10 cellular contexts compared by ENCODE assay signal in genomic region chr20:3800256-3800877, GRCh38. TPM values are rescaled to one million over a fixed set of nuclear protein-coding genes. Genes with fewer than 3 reads are reported as not detected.
A peak's percentile ranks its signal among the peaks of the same experiment; 100 is the strongest.
DNase-seq lines count a peak whose midpoint lies in the region; ATAC-seq and TF ChIP-seq lines count a peak whose summit lies in the region.
"Had no signal": no experiment of that assay in that cellular context is flagged by ENCODE, and none has a peak within 500 bp of the region (broad histone marks: within the 10 kb centered on the region; RNA-seq: fewer than 3 reads in every experiment).

No MANE protein-coding gene starts in this region.

- H3K4me3 Mint-ChIP-seq in CD8-positive, alpha-beta T cell: peak overlapping the region; percentile 98
- H3K4me3 Mint-ChIP-seq in IgD-negative memory B cell: peak overlapping the region in 3 of 4 donors; percentile 43 to 91 (median 87)
- no peak overlapping the region for H3K4me3 Mint-ChIP-seq in natural killer cell treated with Interleukin-12 subunit alpha and Interleukin-12 subunit beta and Interleukin-15 and Interleukin-18, amount 100 ng/mL, for 72 hours

- H3K9me3 Mint-ChIP-seq in CD8-positive, alpha-beta T cell: no peaks in the 10 kb centered on the region
- no peaks in the 10 kb centered on the region for H3K9me3 Mint-ChIP-seq in IgD-negative memory B cell
- H3K9me3 Mint-ChIP-seq in natural killer cell treated with Interleukin-12 subunit alpha and Interleukin-12 subunit beta and Interleukin-15 and Interleukin-18, amount 100 ng/mL, for 72 hours: no peaks in the 10 kb centered on the region

- H3K27ac Mint-ChIP-seq in CD8-positive, alpha-beta T cell: peak overlapping the region; percentile 98
- peak overlapping the region; percentile 95 to 98 (median 98) for H3K27ac Mint-ChIP-seq in IgD-negative memory B cell
- H3K27ac Mint-ChIP-seq in natural killer cell treated with Interleukin-12 subunit alpha and Interleukin-12 subunit beta and Interleukin-15 and Interleukin-18, amount 100 ng/mL, for 72 hours: peak overlapping the region; percentile 92 to 99

- intact Hi-C loops in CD8-positive, alpha-beta T cell (cut with DNase I, micrococcal nuclease): no loop called here

- peaks cover 69% of the 10 kb centered on the region for H3K4me1 Mint-ChIP-seq in CD8-positive, alpha-beta T cell (ENCODE audit: low read depth)
- H3K4me1 Mint-ChIP-seq in IgD-negative memory B cell: peaks cover 41 to 48% (median 42%) of the 10 kb centered on the region in 3 donors
- H3K4me1 Mint-ChIP-seq in natural killer cell treated with Interleukin-12 subunit alpha and Interleukin-12 subunit beta and Interleukin-15 and Interleukin-18, amount 100 ng/mL, for 72 hours (ENCODE audit: low read depth in 2 of 2): peaks cover 37 to 56% of the 10 kb centered on the region in 2 donors

- H3K9me3 ChIP-seq in CD8-positive, alpha-beta T cell (ENCODE audit: low read length): no peaks in the 10 kb centered on the region
- no peaks in the 10 kb centered on the region for H3K9me3 ChIP-seq in ectodermal cell (ENCODE audit: control insufficient read depth, low read length)
- H3K9me3 ChIP-seq: mucosa of descending colon had no signal

- H3K36me3 ChIP-seq in CD8-positive, alpha-beta T cell (ENCODE audit: insufficient read depth, low read length): peaks cover 54% of the 10 kb centered on the region
- peaks cover 5% of the 10 kb centered on the region for H3K36me3 ChIP-seq in ectodermal cell (ENCODE audit: control insufficient read depth, insufficient read depth, low read length)

- peaks cover 88% of the 10 kb centered on the region for H3K36me3 Mint-ChIP-seq in CD8-positive, alpha-beta T cell
- H3K36me3 Mint-ChIP-seq in IgD-negative memory B cell: peaks cover 4% of the 10 kb centered on the region
- H3K36me3 Mint-ChIP-seq in natural killer cell treated with Interleukin-12 subunit alpha and Interleukin-12 subunit beta and Interleukin-15 and Interleukin-18, amount 100 ng/mL, for 72 hours: peaks cover 18% of the 10 kb centered on the region

- CTCF ChIA-PET in CD8-positive, alpha-beta T cell (lab: Charles Lee): interaction anchor here (1.0 to 8.5 kb wide), 6 partner anchors 9 to 20 kb away, joined by 3 to 67 read pairs (median 8); partner anchors contain the start of gene AP5S1

- H3K27me3 ChIP-seq in CD8-positive, alpha-beta T cell (ENCODE audit: insufficient read depth, low read length): no peaks in the 10 kb centered on the region
- H3K27me3 ChIP-seq in ectodermal cell (ENCODE audit: control insufficient read depth, insufficient read depth, low read length, poor library complexity, severe bottlenecking): peaks cover 19% of the 10 kb centered on the region

- no peak for ATAC-seq in CD8-positive, alpha-beta T cell
- no peak for ATAC-seq in natural killer cell treated with Interleukin-12 subunit alpha and Interleukin-12 subunit beta and Interleukin-15 and Interleukin-18, amount 100 ng/mL, for 72 hours
- ATAC-seq in GM21381 (IDR thresholded peaks at IDR 0.05; ENCODE audit: unreplicated experiment) (no peak), GM21529 (IDR thresholded peaks at IDR 0.05; ENCODE audit: unreplicated experiment) (no peak)

- DNase-seq in CD8-positive, alpha-beta T cell: no peak
- no peak for DNase-seq in natural killer cell treated with Interleukin-12 subunit alpha and Interleukin-12 subunit beta and Interleukin-15 and Interleukin-18, amount 100 ng/mL, for 72 hours (ENCODE audit: low spot score)
- DNase-seq in dermis blood vessel endothelial cell (no peak), T-helper 9 cell (no peak)
- DNase-seq: NCI-H446 treated with DMSO at 0.1 percent for 48 hours had no signal

- TF ChIP-seq CTCF in CD8-positive, alpha-beta T cell (IDR thresholded peaks at IDR 0.05): no peak

- 79% methylated on average over 18 of the region's 18 CpGs for WGBS in ectodermal cell, 2 experiments

- POLR2A ChIA-PET in CD8-positive, alpha-beta T cell (lab: Charles Lee): interaction anchor here (1.2 to 3.5 kb wide), 5 partner anchors 15 to 19 kb away, joined by 3 to 34 read pairs (median 5); partner anchors contain the start of gene AP5S1

- H3K4me3 ChIP-seq in CD8-positive, alpha-beta T cell (ENCODE audit: low read depth, low read length): peak overlapping the region; percentile 66
- no peak overlapping the region for H3K4me3 ChIP-seq in ectodermal cell (ENCODE audit: insufficient read depth, low read depth, low read length)
- H3K4me3 ChIP-seq: mucosa of descending colon had no signal

- peaks cover 53% of the 10 kb centered on the region for H3K4me1 ChIP-seq in CD8-positive, alpha-beta T cell (ENCODE audit: insufficient read depth, low read length)
- peaks cover 21% of the 10 kb centered on the region for H3K4me1 ChIP-seq in ectodermal cell (ENCODE audit: control insufficient read depth, insufficient read depth, low read length)

- H3K27ac ChIP-seq in CD8-positive, alpha-beta T cell (ENCODE audit: low read depth, low read length): peak overlapping the region; percentile 42
- peak overlapping the region; percentile 90 for H3K27ac ChIP-seq in ectodermal cell (ENCODE audit: insufficient read depth, low read depth, low read length, poor library complexity, severe bottlenecking)

- no peaks in the 10 kb centered on the region for H3K27me3 Mint-ChIP-seq in CD8-positive, alpha-beta T cell (ENCODE audit: low read depth)
- no peaks in the 10 kb centered on the region for H3K27me3 Mint-ChIP-seq in IgD-negative memory B cell
- no peaks in the 10 kb centered on the region for H3K27me3 Mint-ChIP-seq in natural killer cell treated with Interleukin-12 subunit alpha and Interleukin-12 subunit beta and Interleukin-15 and Interleukin-18, amount 100 ng/mL, for 72 hours

RNA-seq across cellular contexts. Expression of gene CDC25B, which starts 4.3 kb away (rescaled TPM):
- total RNA-seq in CD8-positive, alpha-beta T cell: 100 to 1,000 TPM; 135 to 140 TPM
- 20.0 TPM for polyA plus RNA-seq in IgD-negative memory B cell
- polyA plus RNA-seq in ectodermal cell (2013, experiment 1 of 4): 27.1 TPM
- polyA plus RNA-seq in ectodermal cell (2013, experiment 2 of 4): 21.2 TPM
- polyA plus RNA-seq in ectodermal cell (2013, experiment 3 of 4): 25.7 TPM
- 28.5 TPM for polyA plus RNA-seq in ectodermal cell (2013, experiment 4 of 4)
- 10 to 100 TPM; 38.9 to 84.1 TPM for total RNA-seq in natural killer cell treated with Interleukin-12 subunit alpha and Interleukin-12 subunit beta and Interleukin-15 and Interleukin-18, amount 100 ng/mL, for 72 hours
- total RNA-seq in dermis blood vessel endothelial cell: 28.8 and 91.1 TPM in 2 replicates

RNA-seq across cellular contexts. Expression of gene CENPB, which starts 13.8 kb away (rescaled TPM):
- 10 to 100 TPM; 23.2 to 24.1 TPM for total RNA-seq in CD8-positive, alpha-beta T cell
- 1.1 TPM for polyA plus RNA-seq in IgD-negative memory B cell
- polyA plus RNA-seq in ectodermal cell (2013, experiment 1 of 4): 43.6 TPM
- 49.4 TPM for polyA plus RNA-seq in ectodermal cell (2013, experiment 2 of 4)
- polyA plus RNA-seq in ectodermal cell (2013, experiment 3 of 4): 35.0 TPM
- polyA plus RNA-seq in ectodermal cell (2013, experiment 4 of 4): 40.1 TPM
- 100 to 1,000 TPM in 1 of 2 donors, 10 to 100 TPM in 1; 75.4 to 118 TPM for total RNA-seq in natural killer cell treated with Interleukin-12 subunit alpha and Interleukin-12 subunit beta and Interleukin-15 and Interleukin-18, amount 100 ng/mL, for 72 hours
- 115 and 124 TPM in 2 replicates for total RNA-seq in dermis blood vessel endothelial cell

RNA-seq across cellular contexts. Expression of gene SPEF1, which starts 19.1 kb away (rescaled TPM):
- under 1 TPM in 1 of 2 experiments, not detected in 1; 0.16 TPM for total RNA-seq in CD8-positive, alpha-beta T cell
- polyA plus RNA-seq in IgD-negative memory B cell: not detected
- polyA plus RNA-seq in ectodermal cell (2013, experiment 1 of 4): 0.50 TPM
- 0.39 TPM for polyA plus RNA-seq in ectodermal cell (2013, experiment 2 of 4)
- 0.37 TPM for polyA plus RNA-seq in ectodermal cell (2013, experiment 3 of 4)
- polyA plus RNA-seq in ectodermal cell (2013, experiment 4 of 4): 0.45 TPM
- total RNA-seq in natural killer cell treated with Interleukin-12 subunit alpha and Interleukin-12 subunit beta and Interleukin-15 and Interleukin-18, amount 100 ng/mL, for 72 hours: under 1 TPM; 0.24 to 0.36 TPM
- 0.05 TPM in 1 of 2 replicates, not detected in the other for total RNA-seq in dermis blood vessel endothelial cell

RNA-seq across cellular contexts. Expression of gene AP5S1, which starts 20.0 kb away (rescaled TPM):
- 1 to 10 TPM; 5.2 to 6.3 TPM for total RNA-seq in CD8-positive, alpha-beta T cell
- polyA plus RNA-seq in IgD-negative memory B cell: 12.8 TPM
- 5.9 TPM for polyA plus RNA-seq in ectodermal cell (2013, experiment 1 of 4)
- polyA plus RNA-seq in ectodermal cell (2013, experiment 2 of 4): 6.7 TPM
- polyA plus RNA-seq in ectodermal cell (2013, experiment 3 of 4): 3.8 TPM
- 4.7 TPM for polyA plus RNA-seq in ectodermal cell (2013, experiment 4 of 4)
- 10 to 100 TPM; 13.5 to 19.7 TPM for total RNA-seq in natural killer cell treated with Interleukin-12 subunit alpha and Interleukin-12 subunit beta and Interleukin-15 and Interleukin-18, amount 100 ng/mL, for 72 hours
- total RNA-seq in dermis blood vessel endothelial cell: 22.3 and 31.6 TPM in 2 replicates

RNA-seq across cellular contexts. Expression of gene ADISSP, which starts 32.8 kb away (rescaled TPM):
- 10 to 100 TPM in 1 of 2 experiments, 1 to 10 TPM in 1; 9.6 to 10.7 TPM for total RNA-seq in CD8-positive, alpha-beta T cell
- 30.0 TPM for polyA plus RNA-seq in IgD-negative memory B cell
- polyA plus RNA-seq in ectodermal cell (2013, experiment 1 of 4): 70.7 TPM
- 65.2 TPM for polyA plus RNA-seq in ectodermal cell (2013, experiment 2 of 4)
- 60.6 TPM for polyA plus RNA-seq in ectodermal cell (2013, experiment 3 of 4)
- polyA plus RNA-seq in ectodermal cell (2013, experiment 4 of 4): 73.5 TPM
- total RNA-seq in natural killer cell treated with Interleukin-12 subunit alpha and Interleukin-12 subunit beta and Interleukin-15 and Interleukin-18, amount 100 ng/mL, for 72 hours: 10 to 100 TPM; 29.5 to 89.2 TPM
- total RNA-seq in dermis blood vessel endothelial cell: 12.1 and 34.7 TPM in 2 replicates
